ENCODE assay signal across 17 cellular contexts in genomic region chr2:181516992-181517391, GRCh38.
"Had no signal": no experiment of that assay in that cellular context is flagged by ENCODE, and none has a peak within 500 bp of the region (broad histone marks: within the 10 kb centered on the region; RNA-seq: fewer than 3 reads in every experiment).

No MANE protein-coding gene starts in this region.

- H3K36me3 ChIP-seq: pancreas had no signal

- H3K27me3 ChIP-seq: brain microvascular endothelial cell, foreskin keratinocyte, pancreas, testis had no signal

- DNase-seq: activated B cell treated with CpG ODN at 0.5 μM for 24 hours; activated CD4-positive, alpha-beta T cell treated with anti-CD3 and anti-CD28 coated beads, Interleukin-2, amount 10 ng/mL, durations not matched to agents 24 days and 14 days; activated naive CD4-positive, alpha-beta T cell treated with anti-CD3 and anti-CD28 coated beads, Interleukin-2, amount 50 U/mL, for 16 hours; activated T-cell treated with anti-CD3 and anti-CD28 coated beads, Interleukin-2, amount 50 U/mL, for 4 hours; brain microvascular endothelial cell; head of caudate nucleus; pancreas; stimulated activated CD4-positive, alpha-beta T cell treated with anti-CD3 and anti-CD28 coated beads, Interleukin-4, amount 100 ng/mL, for 1 hour; stimulated activated CD8-positive, alpha-beta memory T cell treated with anti-CD3 and anti-CD28 coated beads, Interleukin-4, amount 100 ng/mL, for 48 hours; stimulated activated naive CD8-positive, alpha-beta T cell treated with anti-CD3 and anti-CD28 coated beads, Interleukin-15, amount 100 ng/mL, for 72 hours; T-helper 1 cell; testis had no signal

- H3K4me1 ChIP-seq: foreskin keratinocyte, testis had no signal

- H3K9me3 ChIP-seq: pancreas, testis had no signal

- H3K27me3 Mint-ChIP-seq: activated B cell treated with CpG ODN at 0.5 μM for 24 hours; activated CD4-positive, alpha-beta T cell treated with anti-CD3 and anti-CD28 coated beads, Interleukin-2, amount 10 ng/mL, durations not matched to agents 24 days and 14 days; stimulated activated naive CD8-positive, alpha-beta T cell treated with anti-CD3 and anti-CD28 coated beads, Interleukin-15, amount 100 ng/mL, for 72 hours had no signal

- ATAC-seq: activated T-cell treated with anti-CD3 and anti-CD28 coated beads, Interleukin-2, amount 50 U/mL, for 4 hours; left lobe of liver; stimulated activated naive CD8-positive, alpha-beta T cell treated with anti-CD3 and anti-CD28 coated beads, Interleukin-15, amount 100 ng/mL, for 72 hours had no signal

- H3K4me3 Mint-ChIP-seq: activated B cell treated with CpG ODN at 0.5 μM for 24 hours; activated T-cell treated with anti-CD3 and anti-CD28 coated beads, Interleukin-2, amount 50 U/mL, for 4 hours; neural crest cell; stimulated activated naive CD8-positive, alpha-beta T cell treated with anti-CD3 and anti-CD28 coated beads, Interleukin-15, amount 100 ng/mL, for 72 hours had no signal

- H3K4me1 Mint-ChIP-seq: neural crest cell had no signal

- H3K27ac ChIP-seq: brain microvascular endothelial cell, dorsolateral prefrontal cortex, foreskin keratinocyte, pancreas, SK-N-MC, testis had no signal

- H3K9me3 Mint-ChIP-seq: activated B cell treated with CpG ODN at 0.5 μM for 24 hours; activated CD4-positive, alpha-beta T cell treated with anti-CD3 and anti-CD28 coated beads, Interleukin-2, amount 10 ng/mL, durations not matched to agents 24 days and 14 days; activated T-cell treated with anti-CD3 and anti-CD28 coated beads, Interleukin-2, amount 50 U/mL, for 4 hours; neural crest cell; stimulated activated naive CD8-positive, alpha-beta T cell treated with anti-CD3 and anti-CD28 coated beads, Interleukin-15, amount 100 ng/mL, for 72 hours had no signal

- H3K4me3 ChIP-seq: dorsolateral prefrontal cortex, pancreas, SK-N-MC, testis had no signal
